1 cellular context compared by ENCODE assay signal in the genomic region with DNA sequence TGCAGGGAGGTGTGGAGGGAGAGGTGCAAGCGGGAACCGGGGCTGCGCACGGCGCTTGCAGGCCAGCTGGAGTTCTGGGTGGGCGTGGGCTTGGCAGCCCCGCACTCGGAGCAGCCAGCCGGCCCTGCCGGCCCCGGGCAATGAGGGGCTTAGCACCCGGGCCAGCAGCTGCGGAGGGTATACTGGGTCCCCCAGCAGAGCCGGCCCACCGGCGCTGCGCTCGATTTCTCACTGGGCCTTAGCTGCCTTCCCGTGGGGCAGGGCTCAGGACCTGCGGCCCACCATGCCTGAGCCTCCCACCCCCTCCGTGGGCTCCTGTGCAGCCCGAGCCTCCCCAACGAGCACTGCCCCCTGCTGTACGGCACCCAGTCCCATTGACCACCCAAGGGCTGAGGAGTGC.
DNase-seq lines count a peak whose midpoint lies in the region; TF ChIP-seq lines count a peak whose summit lies in the region.
"Not testable (repeated sequence)": the region's sequence is repeated elsewhere in the genome, so short reads cannot be mapped to it uniquely, and the experiment has no call there.

No MANE protein-coding gene starts in this region.

- not testable (repeated sequence) for H3K4me3 Mint-ChIP-seq in chondrocyte (ENCODE audit: unreplicated experiment)

- not testable (repeated sequence) for H3K27ac Mint-ChIP-seq in chondrocyte (ENCODE audit: unreplicated experiment)

- not testable (repeated sequence) for H3K4me1 Mint-ChIP-seq in chondrocyte (ENCODE audit: low read depth)

- not testable (repeated sequence) for H3K27me3 Mint-ChIP-seq in chondrocyte (ENCODE audit: low read depth)

- not testable (repeated sequence) for TF ChIP-seq CTCF in chondrocyte (IDR thresholded peaks at IDR 0.05)

- peak; percentile 62 for DNase-seq in chondrocyte (ENCODE audit: low spot score)

- H3K9me3 Mint-ChIP-seq in chondrocyte (ENCODE audit: low read depth): not testable (repeated sequence)

- not testable (repeated sequence) for H3K36me3 Mint-ChIP-seq in chondrocyte (ENCODE audit: low read depth)
